In genomic region chr6:161444464-161444863, GRCh38 we compare ENCODE assay signal across 11 cellular contexts.
DNase-seq lines count a peak whose midpoint lies in the region; ATAC-seq lines count a peak whose summit lies in the region.
"Had no signal": no experiment of that assay in that cellular context is flagged by ENCODE, and none has a peak within 500 bp of the region (broad histone marks: within the 10 kb centered on the region; RNA-seq: fewer than 3 reads in every experiment).

No MANE protein-coding gene starts in this region.

- no peak overlapping the region for H3K27ac Mint-ChIP-seq in activated CD4-positive, alpha-beta T cell treated with anti-CD3 and anti-CD28 coated beads for 36 hours
- no peak overlapping the region for H3K27ac Mint-ChIP-seq in stimulated activated memory B cell treated with anti-CD40 and anti-IgM and Interleukin-4, amounts not matched to agents 10 μg/mL and 1 μg/mL and 100 μg/mL, for 72 hours
- H3K27ac Mint-ChIP-seq: activated naive CD8-positive, alpha-beta T cell had no signal

- H3K36me3 Mint-ChIP-seq in activated CD4-positive, alpha-beta T cell treated with anti-CD3 and anti-CD28 coated beads for 36 hours (ENCODE audit: low read depth): no peaks in the 10 kb centered on the region
- no peaks in the 10 kb centered on the region for H3K36me3 Mint-ChIP-seq in stimulated activated memory B cell treated with anti-CD40 and anti-IgM and Interleukin-4, amounts not matched to agents 10 μg/mL and 1 μg/mL and 100 μg/mL, for 72 hours
- H3K36me3 Mint-ChIP-seq: activated naive CD8-positive, alpha-beta T cell had no signal

- no peaks in the 10 kb centered on the region for H3K4me1 Mint-ChIP-seq in activated CD4-positive, alpha-beta T cell treated with anti-CD3 and anti-CD28 coated beads for 36 hours
- H3K4me1 Mint-ChIP-seq in stimulated activated memory B cell treated with anti-CD40 and anti-IgM and Interleukin-4, amounts not matched to agents 10 μg/mL and 1 μg/mL and 100 μg/mL, for 72 hours: no peaks in the 10 kb centered on the region

- CTCF ChIA-PET in activated CD4-positive, alpha-beta T cell treated with anti-CD3 and anti-CD28 coated beads for 36 hours (lab: Charles Lee): interaction anchor here (0.7 kb wide), 1 partner anchor 90 kb away, joined by 3 read pairs; no protein-coding TSS in a partner anchor

- H3K4me3 Mint-ChIP-seq in activated CD4-positive, alpha-beta T cell treated with anti-CD3 and anti-CD28 coated beads for 36 hours: no peak overlapping the region
- no peak overlapping the region for H3K4me3 Mint-ChIP-seq in stimulated activated memory B cell treated with anti-CD40 and anti-IgM and Interleukin-4, amounts not matched to agents 10 μg/mL and 1 μg/mL and 100 μg/mL, for 72 hours
- H3K4me3 Mint-ChIP-seq: activated naive CD8-positive, alpha-beta T cell had no signal

- no peaks in the 10 kb centered on the region for H3K27me3 Mint-ChIP-seq in activated CD4-positive, alpha-beta T cell treated with anti-CD3 and anti-CD28 coated beads for 36 hours
- no peaks in the 10 kb centered on the region for H3K27me3 Mint-ChIP-seq in stimulated activated memory B cell treated with anti-CD40 and anti-IgM and Interleukin-4, amounts not matched to agents 10 μg/mL and 1 μg/mL and 100 μg/mL, for 72 hours
- H3K27me3 Mint-ChIP-seq: activated naive CD8-positive, alpha-beta T cell had no signal

- peaks cover 3% of the 10 kb centered on the region for H3K9me3 Mint-ChIP-seq in activated CD4-positive, alpha-beta T cell treated with anti-CD3 and anti-CD28 coated beads for 36 hours (ENCODE audit: low read depth)
- H3K9me3 Mint-ChIP-seq in stimulated activated memory B cell treated with anti-CD40 and anti-IgM and Interleukin-4, amounts not matched to agents 10 μg/mL and 1 μg/mL and 100 μg/mL, for 72 hours: no peaks in the 10 kb centered on the region

- POLR2A ChIA-PET in activated CD4-positive, alpha-beta T cell treated with anti-CD3 and anti-CD28 coated beads for 36 hours (lab: Charles Lee): no interaction called here

- peak; percentile 53 for DNase-seq in activated CD4-positive, alpha-beta T cell treated with anti-CD3 and anti-CD28 coated beads for 36 hours
- no peak for DNase-seq in activated CD4-positive, alpha-beta T cell treated with anti-CD3 and anti-CD28 coated beads, Interleukin-2, amount 50 U/mL, for 4 hours
- peak in 47 of 58 donors; percentile 9 to 73 (median 38) for DNase-seq in anterior cingulate cortex (lab: John Stamatoyannopoulos, UW)
- DNase-seq in iPS-NIHi7 (ENCODE audit: extremely low spot score): peak; percentile 30
- DNase-seq in NCI-H226: no peak
- no peak for DNase-seq in ACHN

- intact Hi-C loops in activated CD4-positive, alpha-beta T cell treated with anti-CD3 and anti-CD28 coated beads for 36 hours (cut with DNase I, micrococcal nuclease): no loop called here

- in situ Hi-C loops in ACHN (cut with HindIII; ENCODE audit: low pct_ligation_motif_present, low pct_unique_long_range_greater_than_20kb, low sequenced_read_pairs): no loop called here

- ATAC-seq in activated CD4-positive, alpha-beta T cell treated with anti-CD3 and anti-CD28 coated beads for 36 hours: peak; percentile 57
- peak; percentile 55 for ATAC-seq in stimulated activated memory B cell treated with anti-CD40 and anti-IgM and Interleukin-4, amounts not matched to agents 10 μg/mL and 1 μg/mL and 100 μg/mL, for 72 hours
- no peak for ATAC-seq in GM18868 (IDR thresholded peaks at IDR 0.05; ENCODE audit: unreplicated experiment)
- ATAC-seq: mucosa of descending colon, Panc1 had no signal

Comparison
In these comparisons a context has a peak if more than half of its experiments do, and no peak if none do; other contexts are left out.
1. DNase-seq: peak in activated CD4-positive, alpha-beta T cell treated with anti-CD3 and anti-CD28 coated beads for 36 hours (single experiment), anterior cingulate cortex (47 of 58) and iPS-NIHi7 (single experiment); none in activated CD4-positive, alpha-beta T cell treated with anti-CD3 and anti-CD28 coated beads, Interleukin-2, amount 50 U/mL, for 4 hours (0 of 2), NCI-H226 (single experiment) and ACHN (single experiment).